In genomic region chr10:117249493-117250093, GRCh38 we compare ENCODE assay signal across 20 cellular contexts. TPM values are rescaled to one million over a fixed set of nuclear protein-coding genes. Genes with fewer than 3 reads are reported as not detected.
DNase-seq lines count a peak whose midpoint lies in the region; ATAC-seq lines count a peak whose summit lies in the region.
"Had no signal": no experiment of that assay in that cellular context is flagged by ENCODE, and none has a peak within 500 bp of the region (broad histone marks: within the 10 kb centered on the region; RNA-seq: fewer than 3 reads in every experiment).

No MANE protein-coding gene starts in this region.

- intact Hi-C loops in Right ventricle myocardium inferior (cut with DNase I) = no loop called here

- H3K4me1 Mint-ChIP-seq in activated naive CD8-positive, alpha-beta T cell treated with anti-CD3 and anti-CD28 coated beads, Interleukin-2, amount 50 U/mL, for 24 hours = peaks cover 12% of the 10 kb centered on the region
- H3K4me1 Mint-ChIP-seq in activated naive CD8-positive, alpha-beta T cell treated with anti-CD3 and anti-CD28 coated beads for 36 hours = peaks cover 8% of the 10 kb centered on the region

- DNase-seq in activated naive CD8-positive, alpha-beta T cell treated with anti-CD3 and anti-CD28 coated beads, Interleukin-2, amount 50 U/mL, for 24 hours = no peak
- no peak for DNase-seq in activated naive CD8-positive, alpha-beta T cell treated with anti-CD3 and anti-CD28 coated beads for 36 hours
- DNase-seq in SKM-1 treated with dmso at 0.1 percent for 144 hours (lab: John Stamatoyannopoulos, UW; ENCODE audit: unreplicated experiment) (peak; percentile 22), SHP77 treated with DMSO at 0.1 percent for 48 hours (lab: John Stamatoyannopoulos, UW) (no peak), HuH-7.5 (ENCODE audit: low spot score) (no peak), Right ventricle myocardium inferior (ENCODE audit: missing footprints) (no peak)
- DNase-seq in activated effector memory CD4-positive, alpha-beta T cell treated with Interleukin-2 at 50 U/mL for 16 hours = no peak
- DNase-seq: activated gamma-delta T cell treated with Interleukin-2 at 50 U/mL for 16 hours, C1 segment of cervical spinal cord, DMS53, glutamatergic neuron, KG1, NCI-H1436, posterior cingulate gyrus, small intestine, trophoblast cell had no signal

- H3K9me3 Mint-ChIP-seq in activated naive CD8-positive, alpha-beta T cell treated with anti-CD3 and anti-CD28 coated beads, Interleukin-2, amount 50 U/mL, for 24 hours = no peaks in the 10 kb centered on the region
- no peaks in the 10 kb centered on the region for H3K9me3 Mint-ChIP-seq in activated naive CD8-positive, alpha-beta T cell treated with anti-CD3 and anti-CD28 coated beads for 36 hours
- H3K9me3 Mint-ChIP-seq: naive thymus-derived CD8-positive, alpha-beta T cell had no signal

- H3K36me3 Mint-ChIP-seq in activated naive CD8-positive, alpha-beta T cell treated with anti-CD3 and anti-CD28 coated beads, Interleukin-2, amount 50 U/mL, for 24 hours (ENCODE audit: low read depth) = no peaks in the 10 kb centered on the region
- H3K36me3 Mint-ChIP-seq in activated naive CD8-positive, alpha-beta T cell treated with anti-CD3 and anti-CD28 coated beads for 36 hours = no peaks in the 10 kb centered on the region
- H3K36me3 Mint-ChIP-seq: naive thymus-derived CD8-positive, alpha-beta T cell had no signal

- H3K4me3 Mint-ChIP-seq in activated naive CD8-positive, alpha-beta T cell treated with anti-CD3 and anti-CD28 coated beads, Interleukin-2, amount 50 U/mL, for 24 hours = no peak overlapping the region
- H3K4me3 Mint-ChIP-seq in activated naive CD8-positive, alpha-beta T cell treated with anti-CD3 and anti-CD28 coated beads for 36 hours = no peak overlapping the region

- H3K27ac Mint-ChIP-seq in activated naive CD8-positive, alpha-beta T cell treated with anti-CD3 and anti-CD28 coated beads, Interleukin-2, amount 50 U/mL, for 24 hours = no peak overlapping the region
- H3K27ac Mint-ChIP-seq in activated naive CD8-positive, alpha-beta T cell treated with anti-CD3 and anti-CD28 coated beads for 36 hours = no peak overlapping the region

- peak; percentile 38 for ATAC-seq in activated naive CD8-positive, alpha-beta T cell treated with anti-CD3 and anti-CD28 coated beads, Interleukin-2, amount 50 U/mL, for 24 hours
- ATAC-seq in HG03060 (IDR thresholded peaks at IDR 0.05; ENCODE audit: low read depth, unreplicated experiment) (peak; percentile 73), Right ventricle myocardium inferior (no peak)
- ATAC-seq: naive thymus-derived CD8-positive, alpha-beta T cell had no signal

- H3K27me3 Mint-ChIP-seq in activated naive CD8-positive, alpha-beta T cell treated with anti-CD3 and anti-CD28 coated beads, Interleukin-2, amount 50 U/mL, for 24 hours = peaks cover 20% of the 10 kb centered on the region
- peaks cover 27% of the 10 kb centered on the region for H3K27me3 Mint-ChIP-seq in activated naive CD8-positive, alpha-beta T cell treated with anti-CD3 and anti-CD28 coated beads for 36 hours

RNA-seq across cellular contexts. Expression of gene SLC18A2, which starts 8.7 kb away (rescaled TPM):
- not detected for total RNA-seq in activated naive CD8-positive, alpha-beta T cell treated with anti-CD3 and anti-CD28 coated beads for 36 hours
- total RNA-seq in Right ventricle myocardium inferior = 0.16 TPM
- total RNA-seq: astrocyte; naive thymus-derived CD8-positive, alpha-beta T cell; T-helper 1 cell treated with Interleukin-12 subunit alpha and Interleukin-12 subunit beta and Interleukin-4 antibody, amounts not matched to agents 30 ng/mL and 1 ng/mL, for 36 hours had no signal

RNA-seq across cellular contexts. Expression of gene KCNK18, which starts 52.3 kb away (rescaled TPM):
- not detected for total RNA-seq in activated naive CD8-positive, alpha-beta T cell treated with anti-CD3 and anti-CD28 coated beads for 36 hours
- total RNA-seq in Right ventricle myocardium inferior = not detected
- total RNA-seq: astrocyte; naive thymus-derived CD8-positive, alpha-beta T cell; T-helper 1 cell treated with Interleukin-12 subunit alpha and Interleukin-12 subunit beta and Interleukin-4 antibody, amounts not matched to agents 30 ng/mL and 1 ng/mL, for 36 hours had no signal
